In the genomic region with DNA sequence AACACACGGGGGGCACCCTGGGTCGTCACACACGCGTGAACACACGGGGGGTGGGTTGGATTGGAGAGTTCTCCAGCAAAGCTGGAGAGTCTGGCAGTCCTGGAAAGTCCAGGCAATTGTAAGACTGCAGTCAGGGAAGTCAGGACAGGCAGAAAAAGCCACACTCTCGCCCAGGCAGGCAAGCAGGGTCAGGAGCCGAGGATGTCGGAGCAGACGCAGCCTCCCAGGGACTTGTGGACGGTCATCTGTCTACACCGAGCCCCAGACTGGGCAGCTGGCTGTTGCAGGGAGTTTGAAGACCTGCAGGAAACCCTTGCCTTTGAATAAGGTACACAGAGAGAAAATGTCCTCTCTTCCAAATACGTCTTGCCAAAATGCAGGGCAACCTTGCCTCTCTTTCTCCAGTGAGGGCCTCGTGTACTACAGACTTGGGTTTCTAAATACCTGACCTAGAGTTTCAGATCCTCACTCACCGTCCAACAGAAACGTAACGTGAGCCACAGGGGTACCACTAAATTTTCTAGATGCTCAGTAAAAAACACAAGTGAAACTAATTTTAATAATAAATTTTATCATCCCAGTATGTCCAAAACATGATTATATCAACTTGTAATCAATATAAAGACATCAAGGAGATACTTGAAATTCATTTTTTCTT, we compare ENCODE assay signal across 23 cellular contexts.
"Had no signal": no experiment of that assay in that cellular context is flagged by ENCODE, and none has a peak within 500 bp of the region (broad histone marks: within the 10 kb centered on the region; RNA-seq: fewer than 3 reads in every experiment).

No MANE protein-coding gene starts in this region.

- H3K4me1 ChIP-seq: foreskin keratinocyte, left ventricle myocardium inferior, psoas muscle, right atrium auricular region, thyroid gland had no signal

- H3K27ac ChIP-seq: esophagus muscularis mucosa, foreskin keratinocyte, left ventricle myocardium inferior, neutrophil, psoas muscle, right atrium auricular region, stomach, thyroid gland had no signal

- H3K4me1 Mint-ChIP-seq: activated CD4-positive, alpha-beta T cell treated with anti-CD3 and anti-CD28 coated beads for 36 hours; activated CD8-positive, alpha-beta memory T cell treated with anti-CD3 and anti-CD28 coated beads, Interleukin-2, amount 10 ng/mL, durations not matched to agents 7 days and 5 days; activated naive CD4-positive, alpha-beta T cell treated with anti-CD3 and anti-CD28 coated beads, Interleukin-2, amount 50 U/mL, for 24 hours; activated naive CD8-positive, alpha-beta T cell treated with anti-CD3 and anti-CD28 coated beads, Interleukin-2, amount 50 U/mL, for 24 hours; central memory CD8-positive, alpha-beta T cell; T-cell had no signal

- H3K36me3 Mint-ChIP-seq: activated CD8-positive, alpha-beta memory T cell treated with anti-CD3 and anti-CD28 coated beads, Interleukin-2, amount 10 ng/mL, durations not matched to agents 7 days and 5 days; activated naive CD4-positive, alpha-beta T cell treated with anti-CD3 and anti-CD28 coated beads, Interleukin-2, amount 50 U/mL, for 24 hours; T-cell had no signal

- H3K4me3 ChIP-seq: esophagus muscularis mucosa, left ventricle myocardium inferior, lung, psoas muscle, right atrium auricular region, stomach, thyroid gland had no signal

- H3K9me3 Mint-ChIP-seq: activated naive CD4-positive, alpha-beta T cell treated with anti-CD3 and anti-CD28 coated beads, Interleukin-2, amount 50 U/mL, for 24 hours; activated naive CD8-positive, alpha-beta T cell treated with anti-CD3 and anti-CD28 coated beads, Interleukin-2, amount 50 U/mL, for 24 hours; activated T-helper 2 cell treated with anti-CD3 and anti-CD28 coated beads, Interferon-gamma antibody, Interleukin-2, Interleukin-4, amounts not matched to agents 10 μg/mL and 5 μg/mL and 100 μg/mL, durations not matched to agents 14 hours and 24 hours and 36 hours; central memory CD8-positive, alpha-beta T cell; dendritic cell treated with granulocyte-macrophage colony-stimulating factor and Interleukin-4, amounts not matched to agents 40 ng/mL and 50 ng/mL, for 4 days; nephron progenitor cell; T-cell had no signal

- DNase-seq: activated CD4-positive, alpha-beta T cell treated with anti-CD3 and anti-CD28 coated beads for 36 hours; activated CD4-positive, CD25-positive, alpha-beta regulatory T cell; activated CD8-positive, alpha-beta memory T cell treated with anti-CD3 and anti-CD28 coated beads, Interleukin-2, amount 10 ng/mL, durations not matched to agents 7 days and 5 days; activated CD8-positive, alpha-beta T cell treated with anti-CD3 and anti-CD28 coated beads, Interleukin-2, amount 10 ng/mL, durations not matched to agents 7 days and 5 days; activated naive CD8-positive, alpha-beta T cell treated with anti-CD3 and anti-CD28 coated beads, Interleukin-2, amount 50 U/mL, for 24 hours; activated T-cell treated with anti-CD3 and anti-CD28 coated beads, Interleukin-2, amount 50 U/mL, for 48 hours; amygdala; foreskin keratinocyte; left ventricle myocardium inferior; nephron progenitor cell; psoas muscle; stimulated activated CD4-positive, alpha-beta T cell treated with anti-CD3 and anti-CD28 coated beads, Interleukin-4, amount 100 ng/mL, for 1 hour; stomach; T-cell; thyroid gland had no signal

- H3K9me3 ChIP-seq: esophagus muscularis mucosa, left ventricle myocardium inferior, neutrophil, psoas muscle, right atrium auricular region, stomach, thyroid gland had no signal

- H3K4me3 Mint-ChIP-seq: activated CD4-positive, alpha-beta T cell treated with anti-CD3 and anti-CD28 coated beads for 36 hours; activated CD8-positive, alpha-beta memory T cell treated with anti-CD3 and anti-CD28 coated beads, Interleukin-2, amount 10 ng/mL, durations not matched to agents 7 days and 5 days; activated CD8-positive, alpha-beta T cell treated with anti-CD3 and anti-CD28 coated beads, Interleukin-2, amount 10 ng/mL, durations not matched to agents 7 days and 5 days; activated naive CD4-positive, alpha-beta T cell treated with anti-CD3 and anti-CD28 coated beads, Interleukin-2, amount 50 U/mL, for 24 hours; activated naive CD8-positive, alpha-beta T cell treated with anti-CD3 and anti-CD28 coated beads, Interleukin-2, amount 50 U/mL, for 24 hours; central memory CD8-positive, alpha-beta T cell; dendritic cell treated with granulocyte-macrophage colony-stimulating factor and Interleukin-4, amounts not matched to agents 40 ng/mL and 50 ng/mL, for 4 days; nephron progenitor cell; T-cell had no signal

- H3K36me3 ChIP-seq: esophagus muscularis mucosa, left ventricle myocardium inferior, neutrophil, right atrium auricular region, stomach, thyroid gland had no signal

- H3K27me3 ChIP-seq: foreskin keratinocyte, right atrium auricular region, thyroid gland had no signal

- H3K27ac Mint-ChIP-seq: activated CD4-positive, alpha-beta T cell treated with anti-CD3 and anti-CD28 coated beads for 36 hours; activated CD8-positive, alpha-beta memory T cell treated with anti-CD3 and anti-CD28 coated beads, Interleukin-2, amount 10 ng/mL, durations not matched to agents 7 days and 5 days; activated CD8-positive, alpha-beta T cell treated with anti-CD3 and anti-CD28 coated beads, Interleukin-2, amount 10 ng/mL, durations not matched to agents 7 days and 5 days; activated naive CD4-positive, alpha-beta T cell treated with anti-CD3 and anti-CD28 coated beads, Interleukin-2, amount 50 U/mL, for 24 hours; activated naive CD8-positive, alpha-beta T cell treated with anti-CD3 and anti-CD28 coated beads, Interleukin-2, amount 50 U/mL, for 24 hours; activated T-helper 2 cell treated with anti-CD3 and anti-CD28 coated beads, Interferon-gamma antibody, Interleukin-2, Interleukin-4, amounts not matched to agents 10 μg/mL and 5 μg/mL and 100 μg/mL, durations not matched to agents 14 hours and 24 hours and 36 hours; dendritic cell treated with granulocyte-macrophage colony-stimulating factor and Interleukin-4, amounts not matched to agents 40 ng/mL and 50 ng/mL, for 4 days; nephron progenitor cell; T-cell had no signal

- ATAC-seq: activated CD4-positive, alpha-beta T cell treated with anti-CD3 and anti-CD28 coated beads for 36 hours; activated CD8-positive, alpha-beta memory T cell treated with anti-CD3 and anti-CD28 coated beads, Interleukin-2, amount 10 ng/mL, durations not matched to agents 7 days and 5 days; activated CD8-positive, alpha-beta T cell treated with anti-CD3 and anti-CD28 coated beads, Interleukin-2, amount 10 ng/mL, durations not matched to agents 7 days and 5 days; activated naive CD8-positive, alpha-beta T cell treated with anti-CD3 and anti-CD28 coated beads, Interleukin-2, amount 50 U/mL, for 24 hours; foreskin keratinocyte; psoas muscle; T-cell had no signal
